8 cellular contexts compared by ENCODE assay signal in genomic region chr1:37947364-37947763, GRCh38. TPM values are rescaled to one million over a fixed set of nuclear protein-coding genes. Genes with fewer than 3 reads are reported as not detected.
DNase-seq lines count a peak whose midpoint lies in the region; ATAC-seq, FAIRE-seq and TF ChIP-seq lines count a peak whose summit lies in the region.

No MANE protein-coding gene starts in this region.

- peak overlapping the region; percentile 48 for H3K4me2 ChIP-seq in fibroblast of lung (ENCODE audit: extremely low read depth, insufficient read depth, low read length)
- H3K4me2 ChIP-seq in skeletal muscle satellite cell (ENCODE audit: low read length), result peak overlapping the region; percentile 94

- no peak for DNase-seq in GM19239 (ENCODE audit: insufficient read length, low spot score)
- DNase-seq in Peyer's patch, result no peak
- no peak for DNase-seq in fibroblast of lung (ENCODE audit: low read depth in 2 of 2)
- no peak for DNase-seq in stimulated activated CD4-positive, alpha-beta T cell treated with anti-CD3 and anti-CD28 coated beads, Interleukin-12 subunit alpha, Interleukin-12 subunit beta, amount 100 ng/mL, for 4 hours
- DNase-seq in NCI-H146 treated with DMSO at 0.1 percent for 48 hours (lab: John Stamatoyannopoulos, UW; ENCODE audit: unreplicated experiment), result no peak

- H3K9me3 ChIP-seq in Peyer's patch (no peaks in the 10 kb centered on the region), fibroblast of lung (ENCODE audit: control insufficient read depth, insufficient read depth, low read depth, low read length) (no peaks in the 10 kb centered on the region), skeletal muscle satellite cell (replicated peaks; ENCODE audit: low read length) (no peaks in the 10 kb centered on the region)

- H3K9ac ChIP-seq in fibroblast of lung (ENCODE audit: insufficient read depth, low read length) (no peak overlapping the region), skeletal muscle satellite cell (ENCODE audit: low read depth, low read length) (peak overlapping the region; percentile 92)

- ATAC-seq in GM18873 (IDR thresholded peaks at IDR 0.05; ENCODE audit: low FRiP score, unreplicated experiment), result no peak
- no peak for ATAC-seq in GM21576 (IDR thresholded peaks at IDR 0.05; ENCODE audit: unreplicated experiment)

- H3K4me3 ChIP-seq in Peyer's patch (peak overlapping the region in 2 of 4 donors; percentile 69 to 97), fibroblast of lung (replicated peaks in 1 of 4; ENCODE audit: control extremely low read depth in 1 of 4, insufficient read depth in 1 of 4, low read depth in 3 of 4, low read length in 4 of 4) (peak overlapping the region in 2 of 4 experiments; percentile 76 to 88), skeletal muscle satellite cell (ENCODE audit: low read length) (peak overlapping the region; percentile 75)

- H3K36me3 ChIP-seq in Peyer's patch, result peaks cover 0 to 16% (median 0%) of the 10 kb centered on the region in 3 donors
- H3K36me3 ChIP-seq in fibroblast of lung (ENCODE audit: control insufficient read depth, insufficient read depth, low read length), result peaks cover 4% of the 10 kb centered on the region
- peaks cover 10% of the 10 kb centered on the region for H3K36me3 ChIP-seq in skeletal muscle satellite cell (ENCODE audit: insufficient read depth, low read length)

- H3K27me3 ChIP-seq in Peyer's patch (no peaks in the 10 kb centered on the region), fibroblast of lung (ENCODE audit: control insufficient read depth, insufficient read depth, low read length) (no peaks in the 10 kb centered on the region), skeletal muscle satellite cell (ENCODE audit: control insufficient read depth, insufficient read depth, low read length) (no peaks in the 10 kb centered on the region)

- H3K4me1 ChIP-seq in Peyer's patch, result peaks cover 0 to 20% (median 2%) of the 10 kb centered on the region in 4 donors
- H3K4me1 ChIP-seq in fibroblast of lung (ENCODE audit: control insufficient read depth, extremely low read depth, insufficient read depth, low read length), result peaks cover 14% of the 10 kb centered on the region
- H3K4me1 ChIP-seq in skeletal muscle satellite cell (ENCODE audit: control insufficient read depth, insufficient read depth, low read length), result peaks cover 28% of the 10 kb centered on the region

- no peaks in the 10 kb centered on the region for H3K79me2 ChIP-seq in fibroblast of lung (ENCODE audit: control insufficient read depth, insufficient read depth, low read length)

- FAIRE-seq in GM19239 (lab: Jason Lieb, UNC), result peak; percentile 76

- no peak for TF ChIP-seq CTCF in Peyer's patch (IDR thresholded peaks at IDR 0.05)
- TF ChIP-seq CTCF in fibroblast of lung (conservative IDR thresholded peaks at IDR 0.05 in 1 of 2, IDR thresholded peaks at IDR 0.05 in 1 of 2; ENCODE audit: low read depth in 1 of 2, low read length in 2 of 2), result no peak

- no peak for TF ChIP-seq POLR2A in Peyer's patch (IDR thresholded peaks at IDR 0.05)

- H2AFZ ChIP-seq in fibroblast of lung (ENCODE audit: low read length), result peak overlapping the region; percentile 68

- H3K27ac ChIP-seq in Peyer's patch (peak overlapping the region in 3 of 4 donors; percentile 73 to 88 (median 74)), fibroblast of lung (ENCODE audit: insufficient read depth, low read length) (peak overlapping the region; percentile 99)

- no peaks in the 10 kb centered on the region for H4K20me1 ChIP-seq in fibroblast of lung (ENCODE audit: control insufficient read depth, extremely low read depth, insufficient read depth, low read length)

RNA-seq across cellular contexts. Expression of gene INPP5B, which starts 0.5 kb away (rescaled TPM):
- total RNA-seq in Peyer's patch, result 10 to 100 TPM; 24.7 to 56.9 (median 35.3) TPM
- total RNA-seq in fibroblast of lung, result 42.1 and 55.0 TPM in 2 replicates
- 18.8 and 23.6 TPM in 2 replicates for polyA plus RNA-seq in fibroblast of lung
- polyA plus RNA-seq in fibroblast of lung (2012), result 9.5 and 10.6 TPM in 2 replicates
- 16.1 and 30.9 TPM in 2 replicates for polyA minus RNA-seq in fibroblast of lung (ENCODE audit: low replicate concordance)
- total RNA-seq in skeletal muscle satellite cell (2012; rRNA removed), result 24.5 and 25.3 TPM in 2 replicates

RNA-seq across cellular contexts. Expression of gene SF3A3, which starts 42.5 kb away (rescaled TPM):
- total RNA-seq in Peyer's patch, result 100 to 1,000 TPM in 1 of 4 donors, 10 to 100 TPM in 3; 29.9 to 144 (median 36.0) TPM
- total RNA-seq in fibroblast of lung, result 72.3 and 97.8 TPM in 2 replicates
- 60.3 and 62.4 TPM in 2 replicates for polyA plus RNA-seq in fibroblast of lung
- 61.1 and 76.1 TPM in 2 replicates for polyA plus RNA-seq in fibroblast of lung (2012)
- polyA minus RNA-seq in fibroblast of lung (ENCODE audit: low replicate concordance), result 8.6 and 17.5 TPM in 2 replicates
- 77.5 and 94.6 TPM in 2 replicates for total RNA-seq in skeletal muscle satellite cell (2012; rRNA removed)

RNA-seq across cellular contexts. Expression of gene FHL3, which starts 58.0 kb away (rescaled TPM):
- total RNA-seq in Peyer's patch (10 to 100 TPM in 1 of 4 donors, 1 to 10 TPM in 3; 3.3 to 13.2 (median 4.9) TPM), fibroblast of lung (13.9 and 14.4 TPM in 2 replicates)
- polyA plus RNA-seq in fibroblast of lung, result 14.7 and 25.0 TPM in 2 replicates
- polyA plus RNA-seq in fibroblast of lung (2012), result 44.6 and 64.8 TPM in 2 replicates
- 129 and 132 TPM in 2 replicates for polyA minus RNA-seq in fibroblast of lung (ENCODE audit: low replicate concordance)
- total RNA-seq in skeletal muscle satellite cell (2012; rRNA removed), result 13.1 and 17.2 TPM in 2 replicates
